In genomic region chr16:1493746-1494094, GRCh38 we compare ENCODE assay signal across 1 cellular context.
TF ChIP-seq lines count a peak whose summit lies in the region.

No MANE protein-coding gene starts in this region.

TF ChIP-seq in HepG2, 621 proteins besides CTCF, POLR2A, EP300 and RAD21:
- TF ChIP-seq ZNF333 (CRISPR knock-in tag; IDR thresholded peaks at IDR 0.05; ENCODE audit: borderline replicate concordance) (0 out of 2 replicates have a peak, but pooled peaks have one; percentile 10), ZNF790 (CRISPR knock-in tag; IDR thresholded peaks at IDR 0.05; ENCODE audit: borderline replicate concordance) (peak; percentile 20; the same call in 1 of the 2 replicates), NBN (conservative IDR thresholded peaks at IDR 0.05) (no peak), KAT7 (CRISPR knock-in tag; IDR thresholded peaks at IDR 0.05; ENCODE audit: borderline replicate concordance) (no peak), SOX5 (CRISPR knock-in tag; IDR thresholded peaks at IDR 0.05; ENCODE audit: borderline replicate concordance) (no peak), GTF2F1 (IDR thresholded peaks at IDR 0.05; ENCODE audit: low read length) (no peak), ZNF329 (CRISPR knock-in tag; IDR thresholded peaks at IDR 0.05; ENCODE audit: low read depth) (no peak), NFYC (CRISPR knock-in tag; IDR thresholded peaks at IDR 0.05) (no peak), CSRNP1 (CRISPR knock-in tag; IDR thresholded peaks at IDR 0.05) (0 out of 2 replicates have a peak, but pooled peaks have one; percentile 39), MXD1 (CRISPR knock-in tag; IDR thresholded peaks at IDR 0.05) (0 out of 2 replicates have a peak, but pooled peaks have one; percentile 42), ZNF503 (CRISPR knock-in tag; IDR thresholded peaks at IDR 0.05) (0 out of 2 replicates have a peak, but pooled peaks have one; percentile 1), ZNF33A (CRISPR knock-in tag; IDR thresholded peaks at IDR 0.05; ENCODE audit: borderline replicate concordance) (no peak), GFI1 (CRISPR knock-in tag; IDR thresholded peaks at IDR 0.05; ENCODE audit: borderline replicate concordance) (peak; percentile 4; the same call in 1 of the 2 replicates), ZNF12 (CRISPR knock-in tag; IDR thresholded peaks at IDR 0.05) (no peak), IKZF5 (CRISPR knock-in tag; IDR thresholded peaks at IDR 0.05) (no peak), SAP130 (CRISPR knock-in tag; IDR thresholded peaks at IDR 0.05; ENCODE audit: low read depth) (no peak), UBTF (CRISPR knock-in tag; IDR thresholded peaks at IDR 0.05) (0 out of 2 replicates have a peak, but pooled peaks have one; percentile 25), HMG20A (CRISPR knock-in tag; IDR thresholded peaks at IDR 0.05; ENCODE audit: borderline replicate concordance) (no peak), ZNF343 (CRISPR knock-in tag; IDR thresholded peaks at IDR 0.05) (no peak), ZNF614 (CRISPR knock-in tag; IDR thresholded peaks at IDR 0.05; ENCODE audit: borderline replicate concordance) (no peak), ZBTB39 (CRISPR knock-in tag; IDR thresholded peaks at IDR 0.05) (no peak), RELA (CRISPR knock-in tag; IDR thresholded peaks at IDR 0.05) (no peak), ZNF775 (CRISPR knock-in tag; IDR thresholded peaks at IDR 0.05; ENCODE audit: borderline replicate concordance) (no peak), ATF3 (CRISPR knock-in tag; IDR thresholded peaks at IDR 0.05) (no peak), ZNF777 (CRISPR knock-in tag; IDR thresholded peaks at IDR 0.05) (peak; percentile 12; the same call in 1 of the 2 replicates), AHDC1 (CRISPR knock-in tag; IDR thresholded peaks at IDR 0.05; ENCODE audit: borderline replicate concordance) (no peak), GABPB1 (CRISPR knock-in tag; IDR thresholded peaks at IDR 0.05) (no peak)
